28 cellular contexts compared by ENCODE assay signal in the genomic region with DNA sequence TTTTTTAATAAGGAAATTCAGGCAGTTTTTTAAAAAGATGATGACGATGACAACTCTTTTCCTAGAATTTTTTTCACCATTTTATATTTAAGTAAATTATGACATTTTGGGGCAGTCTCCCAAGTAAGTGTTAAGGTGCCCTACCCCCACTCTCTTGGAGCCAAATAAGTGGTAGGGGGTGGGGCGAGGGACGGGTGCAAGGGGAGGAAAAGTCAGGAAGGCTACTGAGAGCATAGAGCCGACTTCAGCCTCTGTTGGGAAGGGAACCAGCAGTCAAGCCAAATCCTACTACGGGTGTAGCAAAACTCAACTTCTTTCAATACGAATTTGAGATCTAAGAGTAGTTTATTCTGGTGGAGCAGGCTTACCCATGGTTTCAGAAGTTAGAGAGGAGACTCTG.
"Had no signal": no experiment of that assay in that cellular context is flagged by ENCODE, and none has a peak within 500 bp of the region (broad histone marks: within the 10 kb centered on the region; RNA-seq: fewer than 3 reads in every experiment).

No MANE protein-coding gene starts in this region.

- H3K4me3 Mint-ChIP-seq: activated naive CD4-positive, alpha-beta T cell treated with anti-CD3 and anti-CD28 coated beads, Interleukin-2, amount 50 U/mL, for 24 hours; immature natural killer cell; mesothelial cell of epicardium; naive thymus-derived CD8-positive, alpha-beta T cell; stimulated activated memory B cell treated with anti-CD40 and anti-IgM and Interleukin-4, amounts not matched to agents 10 μg/mL and 1 μg/mL and 100 μg/mL, for 72 hours had no signal

- ATAC-seq: left lobe of liver; lower lobe of right lung; naive thymus-derived CD8-positive, alpha-beta T cell; right lobe of liver; stimulated activated memory B cell treated with anti-CD40 and anti-IgM and Interleukin-4, amounts not matched to agents 10 μg/mL and 1 μg/mL and 100 μg/mL, for 72 hours had no signal

- H3K27me3 Mint-ChIP-seq: activated naive CD4-positive, alpha-beta T cell treated with anti-CD3 and anti-CD28 coated beads, Interleukin-2, amount 50 U/mL, for 24 hours; naive thymus-derived CD8-positive, alpha-beta T cell; stimulated activated memory B cell treated with anti-CD40 and anti-IgM and Interleukin-4, amounts not matched to agents 10 μg/mL and 1 μg/mL and 100 μg/mL, for 72 hours had no signal

- H3K27ac Mint-ChIP-seq: activated naive CD4-positive, alpha-beta T cell treated with anti-CD3 and anti-CD28 coated beads, Interleukin-2, amount 50 U/mL, for 24 hours; immature natural killer cell; mesothelial cell of epicardium; naive thymus-derived CD8-positive, alpha-beta T cell; stimulated activated memory B cell treated with anti-CD40 and anti-IgM and Interleukin-4, amounts not matched to agents 10 μg/mL and 1 μg/mL and 100 μg/mL, for 72 hours had no signal

- H3K4me1 ChIP-seq: lower lobe of right lung, parathyroid adenoma, right lobe of liver, stomach had no signal

- H3K4me3 ChIP-seq: ascending aorta, esophagus muscularis mucosa, lower lobe of right lung, right lobe of liver, smooth muscle cell, stomach, upper lobe of left lung had no signal

- H3K4me1 Mint-ChIP-seq: immature natural killer cell, mesothelial cell of epicardium had no signal

- H3K36me3 ChIP-seq: ascending aorta, brain microvascular endothelial cell, lower lobe of right lung, neutrophil, right lobe of liver, stomach, upper lobe of left lung, WERI-Rb-1 had no signal

- H3K9me3 ChIP-seq: ascending aorta, neutrophil, right lobe of liver had no signal

- H3K27me3 ChIP-seq: ascending aorta, brain microvascular endothelial cell, esophagus muscularis mucosa, neutrophil, right lobe of liver, stomach, upper lobe of left lung had no signal

- H3K27ac ChIP-seq: ascending aorta, brain microvascular endothelial cell, esophagus muscularis mucosa, lower lobe of right lung, neutrophil, parathyroid adenoma, right lobe of liver, stomach, upper lobe of left lung, WERI-Rb-1 had no signal

- H3K79me2 ChIP-seq: parathyroid adenoma had no signal

- H2AFZ ChIP-seq: parathyroid adenoma had no signal

- H3K9ac ChIP-seq: parathyroid adenoma had no signal

- DNase-seq: activated CD4-positive, alpha-beta T cell treated with anti-CD3 and anti-CD28 coated beads for 1 hour; activated CD4-positive, alpha-beta T cell treated with anti-CD3 and anti-CD28 coated beads, Interleukin-2, amount 50 U/mL, for 1 hour; activated gamma-delta T cell treated with Interleukin-2 at 50 U/mL for 16 hours; activated T-cell treated with anti-CD3 and anti-CD28 coated beads, Interleukin-2, amount 50 U/mL, for 1 hour; brain microvascular endothelial cell; caudate nucleus; dermis blood vessel endothelial cell; effector memory CD4-positive, alpha-beta T cell; head of caudate nucleus; hypothalamus; immature natural killer cell; lower lobe of right lung; naive thymus-derived CD8-positive, alpha-beta T cell; right lobe of liver; stimulated activated CD4-positive, alpha-beta T cell treated with anti-CD3 and anti-CD28 coated beads, Interleukin-15, amount 100 ng/mL, for 24 hours; stomach; T-helper 1 cell; upper lobe of left lung; WERI-Rb-1 had no signal
